ENCODE assay signal across 8 cellular contexts in the genomic region with DNA sequence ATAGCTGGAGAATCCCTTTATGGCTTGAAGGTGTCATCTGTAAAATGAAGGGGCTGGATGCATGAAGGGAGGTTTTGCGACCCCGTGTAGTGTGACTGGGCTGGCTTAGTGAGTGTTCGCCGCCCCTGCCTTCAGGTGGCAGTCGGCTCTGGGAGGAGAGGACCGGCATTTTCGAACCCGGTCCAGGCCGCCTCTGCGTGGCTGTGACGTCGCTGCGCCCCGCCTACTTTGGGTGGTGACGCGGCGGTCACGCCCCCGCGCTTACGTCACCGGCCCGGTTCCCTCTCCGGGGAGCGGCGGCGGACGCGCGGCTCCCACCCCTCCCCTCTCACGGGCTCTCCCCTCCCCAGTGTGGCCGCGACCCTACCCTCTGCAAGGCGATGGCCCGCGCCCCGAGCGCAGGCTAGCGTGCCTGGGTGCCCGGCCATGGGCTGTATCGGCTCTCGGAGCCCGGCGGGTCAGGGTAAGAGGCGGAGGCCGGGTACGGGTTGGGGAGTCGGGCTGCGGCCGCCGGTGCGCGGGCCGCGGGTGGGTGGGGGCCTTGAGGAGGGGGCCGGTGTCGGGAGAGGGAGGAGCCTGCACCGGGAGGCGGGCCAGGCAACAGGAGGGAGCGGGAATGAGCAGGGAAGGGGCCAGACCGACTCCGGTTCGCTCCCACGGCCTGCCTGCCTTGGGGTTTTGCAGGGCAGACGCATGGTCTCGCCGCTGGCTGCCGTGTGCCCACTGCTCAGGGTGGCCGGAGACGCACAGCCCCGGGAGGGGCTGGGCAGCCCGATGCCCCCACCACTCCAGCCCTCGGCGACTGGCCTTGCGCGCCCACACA. TPM values are rescaled to one million over a fixed set of nuclear protein-coding genes. Genes with fewer than 3 reads are reported as not detected.
DNase-seq lines count a peak whose midpoint lies in the region; TF ChIP-seq lines count a peak whose summit lies in the region.

No MANE protein-coding gene starts in this region.

- H3K36me3 ChIP-seq in DOHH2 (ENCODE audit: control insufficient read depth, low read length), result peaks cover 48% of the 10 kb centered on the region
- peaks cover 47% of the 10 kb centered on the region for H3K36me3 ChIP-seq in right atrium auricular region
- peaks cover 10 to 23% of the 10 kb centered on the region in 2 donors for H3K36me3 ChIP-seq in prostate gland
- peaks cover 4% of the 10 kb centered on the region for H3K36me3 ChIP-seq in urinary bladder (ENCODE audit: insufficient read depth)

- peak; percentile 75 for DNase-seq in H4 (ENCODE audit: low spot score)
- peak; percentile 60 for DNase-seq in NCI-H1092 (lab: John Stamatoyannopoulos, UW)
- peak; percentile 68 to 85 (median 80) for DNase-seq in T-helper 1 cell
- DNase-seq in amniotic epithelial cell (ENCODE audit: low read depth), result peak; percentile 60
- peak; percentile 86 for DNase-seq in right atrium auricular region (ENCODE audit: low spot score)
- DNase-seq in prostate gland (ENCODE audit: low spot score), result peak; percentile 86

- WGBS in prostate gland, result under 1% methylated on average over 71 of the region's 76 CpGs
- WGBS in urinary bladder, result 1% methylated on average over 76 of the region's 76 CpGs

- intact Hi-C loops in prostate gland (cut with DNase I), result no loop called here

- H3K27ac ChIP-seq in DOHH2 (ENCODE audit: low read depth, low read length) (0 out of 2 replicates have a peak overlapping the region, but pooled peaks have one; percentile 24), right atrium auricular region (peak overlapping the region; percentile 98 to 99), prostate gland (peak overlapping the region; percentile 94 to 97), urinary bladder (ENCODE audit: low read depth) (peak overlapping the region; percentile 98)

- H3K27me3 ChIP-seq in DOHH2 (ENCODE audit: control insufficient read depth, low read length), result peaks cover 3% of the 10 kb centered on the region; the same call in 1 of the 2 replicates
- H3K27me3 ChIP-seq in right atrium auricular region, result no peaks in the 10 kb centered on the region
- H3K27me3 ChIP-seq in prostate gland (replicated peaks; ENCODE audit: insufficient read depth), result no peaks in the 10 kb centered on the region

- H4K20me1 ChIP-seq in DOHH2 (ENCODE audit: control insufficient read depth, insufficient read depth, low read depth, low read length), result peaks cover 14% of the 10 kb centered on the region

- peak overlapping the region; percentile 79 for H3K4me2 ChIP-seq in DOHH2 (ENCODE audit: low read length)

- H3K4me1 ChIP-seq in DOHH2 (ENCODE audit: control insufficient read depth, low read length) (peaks cover 22% of the 10 kb centered on the region), right atrium auricular region (peaks cover 0 to 59% of the 10 kb centered on the region in 2 donors), prostate gland (replicated peaks) (peaks cover 14% of the 10 kb centered on the region), urinary bladder (ENCODE audit: insufficient read depth) (no peaks in the 10 kb centered on the region)

- no peaks in the 10 kb centered on the region for H3K79me2 ChIP-seq in DOHH2 (ENCODE audit: control insufficient read depth, low read length)

- H3K9me2 ChIP-seq in DOHH2 (replicated peaks; ENCODE audit: control insufficient read depth, low read length), result no peaks in the 10 kb centered on the region

- H3K4me3 ChIP-seq in DOHH2 (ENCODE audit: low read length) (peak overlapping the region; percentile 72), right atrium auricular region (peak overlapping the region; percentile 84 to 90), prostate gland (peak overlapping the region; percentile 51 to 78), urinary bladder (ENCODE audit: low read depth, low read length) (peak overlapping the region; percentile 64)

- TF ChIP-seq CTCF in DOHH2 (IDR thresholded peaks at IDR 0.05; ENCODE audit: low read depth, low read length, poor library complexity, severe bottlenecking), result no peak
- TF ChIP-seq CTCF in right atrium auricular region (IDR thresholded peaks at IDR 0.05), result no peak
- TF ChIP-seq CTCF in prostate gland (IDR thresholded peaks at IDR 0.05), result no peak

- peak; percentile 89 for TF ChIP-seq POLR2A in prostate gland (IDR thresholded peaks at IDR 0.05)

- H3K9me3 ChIP-seq in DOHH2 (ENCODE audit: control insufficient read depth, insufficient read depth, low read length) (no peaks in the 10 kb centered on the region), right atrium auricular region (no peaks in the 10 kb centered on the region), prostate gland (no peaks in the 10 kb centered on the region)

- peaks cover 51% of the 10 kb centered on the region for H3F3A ChIP-seq in DOHH2 (ENCODE audit: control insufficient read depth, insufficient read depth)

RNA-seq across cellular contexts. Expression of a gene that starts 1.5 kb away (rescaled TPM):
- 18.4 and 22.2 TPM in 2 replicates for total RNA-seq in H4 (2014; rRNA removed; shearing (Covaris generic))
- total RNA-seq in right atrium auricular region (10 to 100 TPM; 33.7 to 45.8 TPM), prostate gland (10 to 100 TPM; 22.0 to 71.0 TPM), urinary bladder (15.9 TPM)
- 31.0 TPM for polyA plus RNA-seq in urinary bladder

RNA-seq across cellular contexts. Expression of a gene that starts 21.5 kb away (rescaled TPM):
- total RNA-seq in H4 (2014; rRNA removed; shearing (Covaris generic)), result 216 and 235 TPM in 2 replicates
- total RNA-seq in right atrium auricular region, result 100 to 1,000 TPM; 270 to 276 TPM
- total RNA-seq in prostate gland, result 100 to 1,000 TPM; 331 to 370 TPM
- 117 TPM for total RNA-seq in urinary bladder
- 224 TPM for polyA plus RNA-seq in urinary bladder

RNA-seq across cellular contexts. Expression of a gene that starts 25.5 kb away (rescaled TPM):
- total RNA-seq in H4 (2014; rRNA removed; shearing (Covaris generic)), result 3.3 and 4.7 TPM in 2 replicates
- 1 to 10 TPM; 1.3 to 2.7 TPM for total RNA-seq in right atrium auricular region
- total RNA-seq in prostate gland, result 10 to 100 TPM in 1 of 2 donors, 1 to 10 TPM in 1; 4.9 to 47.5 TPM
- 4.7 TPM for total RNA-seq in urinary bladder
- polyA plus RNA-seq in urinary bladder, result 4.8 TPM

RNA-seq across cellular contexts. Expression of a gene that starts 25.6 kb away (rescaled TPM):
- total RNA-seq in H4 (2014; rRNA removed; shearing (Covaris generic)), result 250 and 279 TPM in 2 replicates
- total RNA-seq in right atrium auricular region (10 to 100 TPM; 26.8 to 35.5 TPM), prostate gland (10 to 100 TPM; 62.7 to 89.2 TPM), urinary bladder (45.9 TPM)
- polyA plus RNA-seq in urinary bladder, result 59.7 TPM

RNA-seq across cellular contexts. Expression of a gene that starts 36.8 kb away (rescaled TPM):
- total RNA-seq in H4 (2014; rRNA removed; shearing (Covaris generic)), result 691 and 864 TPM in 2 replicates
- 100 to 1,000 TPM; 213 to 259 TPM for total RNA-seq in right atrium auricular region
- total RNA-seq in prostate gland, result 100 to 1,000 TPM; 230 to 272 TPM
- 121 TPM for total RNA-seq in urinary bladder
- 205 TPM for polyA plus RNA-seq in urinary bladder

Comparison
In these comparisons a context has a peak if more than half of its experiments do, and no peak if none do; other contexts are left out.
1. Peak in every context shown above with its lines: DNase-seq, H3K4me3 ChIP-seq and H3K27ac ChIP-seq.
2. H3K27ac ChIP-seq: peak in every context shown above with its lines; median percentile 98 in right atrium auricular region; 98 in urinary bladder; 96 in prostate gland; 24 in DOHH2.